Comparison of ENCODE assay signal across 8 cellular contexts in the genomic region with DNA sequence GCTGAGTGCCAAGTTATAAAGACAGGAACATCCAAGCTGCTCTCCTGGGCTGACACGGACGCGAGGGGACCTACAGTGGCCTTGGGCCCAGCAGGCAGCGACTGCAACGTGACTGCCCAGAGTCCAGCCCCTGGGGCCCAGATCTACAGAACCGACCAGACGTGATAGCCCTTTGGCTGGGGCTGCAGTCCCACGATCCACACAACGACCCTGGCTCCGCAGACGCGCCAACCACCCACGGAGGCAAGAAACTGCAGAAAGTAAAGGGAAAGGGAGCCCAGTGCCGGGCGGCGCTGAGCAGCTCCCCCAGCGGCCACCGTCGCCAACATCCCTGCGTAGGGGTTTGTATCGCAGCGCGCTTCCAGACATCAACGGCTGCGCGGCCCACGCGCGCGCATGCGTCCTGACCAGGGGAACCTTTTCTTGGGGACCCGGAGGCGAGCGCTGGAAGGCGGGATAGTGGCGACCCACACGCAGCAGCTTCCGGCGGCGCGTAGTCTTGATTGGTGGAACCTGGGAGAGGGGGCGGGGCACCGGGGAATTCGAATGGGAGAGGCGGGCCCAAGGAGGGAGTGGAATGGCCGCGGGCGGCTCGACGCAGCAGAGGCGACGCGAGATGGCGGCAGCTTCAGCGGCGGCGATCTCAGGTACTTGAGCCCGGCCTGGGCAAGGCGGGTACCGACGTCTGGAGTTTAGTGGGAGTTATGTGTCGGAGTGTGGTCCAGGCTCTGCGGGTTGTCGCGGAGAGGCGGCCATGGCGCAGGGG.
DNase-seq lines count a peak whose midpoint lies in the region; ATAC-seq lines count a peak whose summit lies in the region.

A gene (plus strand): TSS at position 569 of the 766 bp plus-strand sequence. CDS start 9 bp downstream, at position 578.

- DNase-seq in Ammon's horn (ENCODE audit: low spot score) (peak; percentile 99), NCI-H446 treated with DMSO at 0.1 percent for 48 hours (lab: John Stamatoyannopoulos, UW) (peak; percentile 94), cerebellar cortex (ENCODE audit: low spot score) (peak; percentile 98), islet precursor cell (peak; percentile 100)
- peak; percentile 100 for DNase-seq in stimulated activated CD4-positive, alpha-beta T cell treated with anti-CD3 and anti-CD28 coated beads, Interleukin-12 subunit alpha, Interleukin-12 subunit beta, amount 100 ng/mL, for 48 hours (ENCODE audit: low read depth in 2 of 3, low spot score in 1 of 3)

- ATAC-seq in GM19043 (IDR thresholded peaks at IDR 0.05; ENCODE audit: low read depth, unreplicated experiment) (peak; percentile 82), HG03378 (IDR thresholded peaks at IDR 0.05; ENCODE audit: unreplicated experiment) (peak; percentile 79)
- peak; percentile 96 to 97 for ATAC-seq in activated CD4-positive, CD25-positive, alpha-beta regulatory T cell treated with anti-CD3 and anti-CD28 coated beads, Interleukin-2, amount 50 U/mL, for 24 hours

Comparison
In these comparisons a context has a peak if more than half of its experiments do, and no peak if none do; other contexts are left out.
1. Peak in every context shown above with its lines: DNase-seq and ATAC-seq.